9 cellular contexts compared by ENCODE assay signal in genomic region chr5:111735829-111736228, GRCh38. TPM values are rescaled to one million over a fixed set of nuclear protein-coding genes. Genes with fewer than 3 reads are reported as not detected.
A peak's percentile ranks its signal among the peaks of the same experiment; 100 is the strongest.
DNase-seq lines count a peak whose midpoint lies in the region; ATAC-seq and TF ChIP-seq lines count a peak whose summit lies in the region.
"Had no signal": no experiment of that assay in that cellular context is flagged by ENCODE, and none has a peak within 500 bp of the region (broad histone marks: within the 10 kb centered on the region; RNA-seq: fewer than 3 reads in every experiment).

No MANE protein-coding gene starts in this region.

- peaks cover 1% of the 10 kb centered on the region for H3K27me3 Mint-ChIP-seq in endothelial cell (ENCODE audit: unreplicated experiment)
- H3K27me3 Mint-ChIP-seq: activated B cell treated with CpG ODN at 0.5 μM for 24 hours had no signal

- CTCF ChIA-PET in RWPE1 (lab: Yijun Ruan, JAX) = interaction anchor here (0.7 kb wide), 1 partner anchor 174 kb away, joined by 3 read pairs; no protein-coding TSS in a partner anchor

- peaks cover 10% of the 10 kb centered on the region for H3K4me1 Mint-ChIP-seq in endothelial cell (ENCODE audit: unreplicated experiment)

- H3K9me3 Mint-ChIP-seq in endothelial cell (ENCODE audit: unreplicated experiment) = no peaks in the 10 kb centered on the region
- H3K9me3 Mint-ChIP-seq: activated B cell treated with CpG ODN at 0.5 μM for 24 hours had no signal

- no peak overlapping the region for H3K4me3 Mint-ChIP-seq in endothelial cell (ENCODE audit: unreplicated experiment)
- H3K4me3 Mint-ChIP-seq: activated B cell treated with CpG ODN at 0.5 μM for 24 hours had no signal

- peak; percentile 47 for ATAC-seq in GM18520 (IDR thresholded peaks at IDR 0.05; ENCODE audit: unreplicated experiment)
- no peak for ATAC-seq in HG03571 (IDR thresholded peaks at IDR 0.05; ENCODE audit: unreplicated experiment)

- TF ChIP-seq CTCF in RWPE1 (conservative IDR thresholded peaks at IDR 0.05; ENCODE audit: low read depth) (no peak), fibroblast of villous mesenchyme (IDR thresholded peaks at IDR 0.05; ENCODE audit: insufficient read depth, low read depth, low read length) (no peak), endothelial cell (IDR thresholded peaks at IDR 0.05; ENCODE audit: unreplicated experiment) (no peak)

- H3K27ac Mint-ChIP-seq in endothelial cell (ENCODE audit: unreplicated experiment) = no peak overlapping the region
- H3K27ac Mint-ChIP-seq: activated B cell treated with CpG ODN at 0.5 μM for 24 hours had no signal

- no peak overlapping the region for H3K4me3 ChIP-seq in fibroblast of villous mesenchyme (ENCODE audit: low read depth, low read length)

- POLR2A ChIA-PET in RWPE1 (lab: Yijun Ruan, JAX; ENCODE audit: low non-redundant PET) = no interaction called here

- intact Hi-C loops in posterior vena cava (cut with DNase I) = no loop called here

- DNase-seq in RWPE1 (ENCODE audit: low spot score) (peak; percentile 89), fibroblast of villous mesenchyme (ENCODE audit: low read depth) (peak; percentile 92), superior temporal gyrus (ENCODE audit: extremely low spot score) (no peak), posterior vena cava (ENCODE audit: low spot score) (no peak), endothelial cell (ENCODE audit: low spot score) (no peak)
- peak; percentile 6 for DNase-seq in stimulated activated CD4-positive, alpha-beta T cell treated with anti-CD3 and anti-CD28 coated beads, Interleukin-12 subunit alpha, Interleukin-12 subunit beta, amount 100 ng/mL, for 4 hours
- DNase-seq: activated B cell treated with CpG ODN at 0.5 μM for 24 hours had no signal

- peaks cover 5% of the 10 kb centered on the region for H3K36me3 Mint-ChIP-seq in endothelial cell (ENCODE audit: low read depth, unreplicated experiment)

- H3K27ac ChIP-seq in RWPE1 = no peak overlapping the region

RNA-seq across cellular contexts. Expression of gene NREP, which starts 21.2 kb away (rescaled TPM):
- total RNA-seq in fibroblast of villous mesenchyme (146 and 253 TPM in 2 replicates), posterior vena cava (10 to 100 TPM; 37.1 to 42.2 TPM), endothelial cell (ENCODE audit: unreplicated experiment) (218 TPM)

Comparison
In these comparisons a context has a peak if more than half of its experiments do, and no peak if none do; other contexts are left out.
1. DNase-seq: peak in RWPE1 (single experiment), fibroblast of villous mesenchyme (single experiment) and stimulated activated CD4-positive, alpha-beta T cell treated with anti-CD3 and anti-CD28 coated beads, Interleukin-12 subunit alpha, Interleukin-12 subunit beta, amount 100 ng/mL, for 4 hours (single experiment); none in superior temporal gyrus (single experiment), posterior vena cava (single experiment) and endothelial cell (single experiment).